In genomic region chr13:30857636-30858035, GRCh38 we compare ENCODE assay signal across 20 cellular contexts. TPM values are rescaled to one million over a fixed set of nuclear protein-coding genes. Genes with fewer than 3 reads are reported as not detected.
DNase-seq lines count a peak whose midpoint lies in the region; ATAC-seq, FAIRE-seq and TF ChIP-seq lines count a peak whose summit lies in the region.
"Had no signal": no experiment of that assay in that cellular context is flagged by ENCODE, and none has a peak within 500 bp of the region (broad histone marks: within the 10 kb centered on the region; RNA-seq: fewer than 3 reads in every experiment).

No MANE protein-coding gene starts in this region.

- TF ChIP-seq POLR2A in HepG2 (IDR thresholded peaks at IDR 0.05; ENCODE audit: insufficient read depth in 1 of 2, low read depth in 2 of 2, low read length in 2 of 2), result no peak
- TF ChIP-seq POLR2A in right lobe of liver (IDR thresholded peaks at IDR 0.05), result no peak
- no peak for TF ChIP-seq POLR2A in testis (IDR thresholded peaks at IDR 0.05)

- no peaks in the 10 kb centered on the region for H3K9me1 ChIP-seq in keratinocyte (ENCODE audit: control insufficient read depth, extremely low read depth, insufficient read depth, low read length)

- H2AK5ac ChIP-seq in neuronal stem cell (ENCODE audit: low read depth, low read length), result no peak overlapping the region

- no peak overlapping the region for H3K23ac ChIP-seq in neuronal stem cell (ENCODE audit: low read depth, low read length, poor library complexity)

- TF ChIP-seq EP300 in HepG2 (IDR thresholded peaks at IDR 0.05; ENCODE audit: low read depth in 2 of 2, low read length in 2 of 2), result no peak
- no peak for TF ChIP-seq EP300 in HepG2 (CRISPR knock-in tag; IDR thresholded peaks at IDR 0.05; ENCODE audit: borderline replicate concordance)

- no peak overlapping the region for H4K8ac ChIP-seq in neuronal stem cell (ENCODE audit: low read depth, low read length)

- H3K9ac ChIP-seq in HepG2 (ENCODE audit: insufficient read depth, low read depth, low read length), result no peak overlapping the region
- no peak overlapping the region for H3K9ac ChIP-seq in keratinocyte (ENCODE audit: control insufficient read depth, extremely low read depth, insufficient read depth, low read length)
- no peak overlapping the region for H3K9ac ChIP-seq in neuronal stem cell (ENCODE audit: low read depth, low read length, poor library complexity)

- H3K79me2 ChIP-seq in HepG2 (ENCODE audit: insufficient read depth, low read length), result no peaks in the 10 kb centered on the region
- H3K79me2 ChIP-seq in keratinocyte (ENCODE audit: control insufficient read depth, insufficient read depth, low read length), result no peaks in the 10 kb centered on the region

- peak overlapping the region; percentile 7 for H3K18ac ChIP-seq in neuronal stem cell (ENCODE audit: low read length)

- intact Hi-C loops in HepG2 (cut with micrococcal nuclease; ENCODE audit: unreplicated experiment), result no loop called here
- intact Hi-C loops in right lobe of liver (cut with DNase I), result no loop called here
- intact Hi-C loops in testis (cut with DNase I; ENCODE audit: low total_unique reads), result no loop called here
- intact Hi-C loops in heart right ventricle (cut with DNase I), result no loop called here

- H2AFZ ChIP-seq in HepG2 (ENCODE audit: low read length), result peak overlapping the region; percentile 28
- H2AFZ ChIP-seq in keratinocyte (ENCODE audit: control insufficient read depth, low read length), result no peak overlapping the region
- no peak overlapping the region for H2AFZ ChIP-seq in neuronal stem cell (ENCODE audit: low read length)

- H2BK120ac ChIP-seq in neuronal stem cell (ENCODE audit: low read depth, low read length), result no peak overlapping the region

- no peak for ATAC-seq in HepG2
- no peak for ATAC-seq in right lobe of liver
- no peak for ATAC-seq in heart right ventricle
- ATAC-seq: A549 had no signal

- DNase-seq in HepG2 (ENCODE audit: low spot score), result no peak
- no peak for DNase-seq in right lobe of liver
- no peak for DNase-seq in keratinocyte (ENCODE audit: low read depth, low spot score)
- DNase-seq in neuronal stem cell (ENCODE audit: low spot score), result no peak
- DNase-seq in testis, result no peak
- no peak for DNase-seq in stimulated activated naive CD4-positive, alpha-beta T cell treated with Interleukin-2 at 50 U/mL for 16 hours (lab: John Stamatoyannopoulos, UW)
- DNase-seq in amniotic stem cell (lab: John Stamatoyannopoulos, UW), result no peak
- no peak for DNase-seq in heart right ventricle
- DNase-seq: AML-193; CD4-positive, alpha-beta T cell; DMS153; DMS79; GDM1; H9 had no signal

- H3K27ac ChIP-seq in HepG2 (ENCODE audit: extremely low read length, insufficient read depth, low read length) (no peak overlapping the region), right lobe of liver (no peak overlapping the region), keratinocyte (ENCODE audit: control insufficient read depth, insufficient read depth, low read length) (no peak overlapping the region), neuronal stem cell (replicated peaks; ENCODE audit: low read length) (no peak overlapping the region), testis (no peak overlapping the region), heart right ventricle (no peak overlapping the region)
- H3K27ac ChIP-seq: 22Rv1, A549, C4-2B had no signal

- H2BK5ac ChIP-seq in neuronal stem cell (ENCODE audit: low read length), result no peak overlapping the region

- no peak overlapping the region for H3K4me3 ChIP-seq in HepG2 (replicated peaks in 1 of 3; ENCODE audit: insufficient read depth in 1 of 3, low read depth in 2 of 3, low read length in 3 of 3)
- no peak overlapping the region for H3K4me3 ChIP-seq in right lobe of liver
- H3K4me3 ChIP-seq in keratinocyte (ENCODE audit: control insufficient read depth in 2 of 3, extremely low read depth in 1 of 3, insufficient read depth in 2 of 3, low read depth in 1 of 3, low read length in 3 of 3), result no peak overlapping the region
- no peak overlapping the region for H3K4me3 ChIP-seq in neuronal stem cell (ENCODE audit: low read length in 2 of 2)
- H3K4me3 ChIP-seq in testis, result no peak overlapping the region
- H3K4me3 ChIP-seq in heart right ventricle, result no peak overlapping the region
- H3K4me3 ChIP-seq: A549 had no signal

- H3K36me3 ChIP-seq in HepG2 (replicated peaks in 1 of 2; ENCODE audit: control insufficient read depth in 1 of 2, insufficient read depth in 2 of 2, low read length in 2 of 2) (no peaks in the 10 kb centered on the region), right lobe of liver (no peaks in the 10 kb centered on the region), keratinocyte (ENCODE audit: control insufficient read depth in 2 of 2, extremely low read depth in 1 of 2, insufficient read depth in 2 of 2, low read length in 2 of 2) (no peaks in the 10 kb centered on the region), neuronal stem cell (replicated peaks in 1 of 2; ENCODE audit: control insufficient read depth in 2 of 2, insufficient read depth in 2 of 2, low read length in 2 of 2) (no peaks in the 10 kb centered on the region), testis (ENCODE audit: low read depth, missing control alignments) (no peaks in the 10 kb centered on the region), heart right ventricle (no peaks in the 10 kb centered on the region)

- H2BK15ac ChIP-seq in neuronal stem cell (ENCODE audit: low read length), result no peak overlapping the region

- dilution Hi-C loops in keratinocyte (cut with MboI; ENCODE audit: extremely low pct_ligation_motif_present, low sequenced_read_pairs), result no loop called here

- BruUV-seq in HepG2 (replicated peaks; lab: Mats Ljungman, UMichigan), result no TSS peak

- H3K4ac ChIP-seq in neuronal stem cell (ENCODE audit: low read length), result no peak overlapping the region

- no peak overlapping the region for H2BK12ac ChIP-seq in neuronal stem cell (ENCODE audit: low read length)

- no peak overlapping the region for H3K4me2 ChIP-seq in HepG2 (ENCODE audit: low read depth, low read length)
- no peak overlapping the region for H3K4me2 ChIP-seq in keratinocyte (ENCODE audit: control insufficient read depth, extremely low read depth, insufficient read depth, low read depth, low read length)
- no peak overlapping the region for H3K4me2 ChIP-seq in neuronal stem cell (ENCODE audit: insufficient read depth, low read length, poor library complexity, severe bottlenecking)
- H3K4me2 ChIP-seq: A549 had no signal

- TF ChIP-seq CTCF in HepG2 (CRISPR knock-in tag; IDR thresholded peaks at IDR 0.05) (no peak), right lobe of liver (IDR thresholded peaks at IDR 0.05) (no peak), keratinocyte (optimal IDR thresholded peaks at IDR 0.05 in 1 of 3, IDR thresholded peaks at IDR 0.05 in 1 of 3, conservative IDR thresholded peaks at IDR 0.05 in 1 of 3; ENCODE audit: extremely low read depth in 1 of 3, insufficient read depth in 2 of 3, low read length in 3 of 3) (no peak), testis (IDR thresholded peaks at IDR 0.05) (no peak), heart right ventricle (IDR thresholded peaks at IDR 0.05) (no peak)

- no peaks in the 10 kb centered on the region for H3K79me1 ChIP-seq in neuronal stem cell (ENCODE audit: low read depth, low read length)

- no peak overlapping the region for H3K14ac ChIP-seq in neuronal stem cell (ENCODE audit: low read length)

- 90% methylated on average over 4 of the region's 6 CpGs for WGBS in HepG2 (ENCODE audit: low lambda C conversion rate)
- WGBS in right lobe of liver (ENCODE audit: insufficient coverage, low coverage, low lambda C conversion rate, missing lambda C conversion rate), result 93% methylated on average over 4 of the region's 6 CpGs
- no CpG with 5 or more reads among the region's 6 CpGs for WGBS in neuronal stem cell (ENCODE audit: extremely low coverage in 2 of 2, insufficient read length in 2 of 2, insufficient replicate concordance in 1 of 2), 2 donors
- 92 to 93% methylated on average over 6 of the region's 6 CpGs for WGBS in testis, 2 donors
- 86 to 93% methylated on average over 6 of the region's 6 CpGs for whole genome bisulfite sequencing in heart right ventricle, 2 donors

- POLR2A ChIA-PET in HepG2 (lab: Yijun Ruan, JAX), result no interaction called here

- H3K9me3 ChIP-seq in HepG2 (ENCODE audit: low read length) (no peaks in the 10 kb centered on the region), right lobe of liver (no peaks in the 10 kb centered on the region), keratinocyte (ENCODE audit: control insufficient read depth, low read depth, low read length) (no peaks in the 10 kb centered on the region), neuronal stem cell (replicated peaks in 1 of 2; ENCODE audit: control insufficient read depth in 2 of 2, insufficient read depth in 1 of 2, low read depth in 1 of 2, low read length in 2 of 2) (peaks cover 2 to 5% of the 10 kb centered on the region in 2 donors), testis (no peaks in the 10 kb centered on the region), heart right ventricle (peaks cover 0 to 11% (median 0%) of the 10 kb centered on the region in 11 donors)
- H3K9me3 ChIP-seq: A549 had no signal

- H3K27me3 ChIP-seq in HepG2 (ENCODE audit: control insufficient read depth in 1 of 2, insufficient read depth in 2 of 2, low read length in 2 of 2), result no peaks in the 10 kb centered on the region; a peak in 2 of 5 replicates
- no peaks in the 10 kb centered on the region for H3K27me3 ChIP-seq in right lobe of liver
- H3K27me3 ChIP-seq in keratinocyte (ENCODE audit: control insufficient read depth, extremely low read depth, insufficient read depth, low read length), result no peaks in the 10 kb centered on the region
- no peaks in the 10 kb centered on the region for H3K27me3 ChIP-seq in neuronal stem cell (ENCODE audit: control insufficient read depth in 3 of 3, insufficient read depth in 3 of 3, low read depth in 1 of 3, low read length in 3 of 3)
- H3K27me3 ChIP-seq in testis, result no peaks in the 10 kb centered on the region
- H3K27me3 ChIP-seq in heart right ventricle, result peaks cover 0 to 3% (median 0%) of the 10 kb centered on the region in 7 donors

- no peaks in the 10 kb centered on the region for H4K20me1 ChIP-seq in HepG2 (ENCODE audit: insufficient read depth, low read length)
- no peaks in the 10 kb centered on the region for H4K20me1 ChIP-seq in keratinocyte (ENCODE audit: control insufficient read depth, extremely low read depth, insufficient read depth, low read length)

- in situ Hi-C loops in HepG2 (cut with HindIII; ENCODE audit: extremely low pct_ligation_motif_present, low pct_unique_long_range_greater_than_20kb), result loop anchor here (5.0 to 10.0 kb wide), 2 partner anchors 180 to 187 kb away; no protein-coding TSS in a partner anchor

- CTCF ChIA-PET in HepG2 (lab: Yijun Ruan, JAX; ENCODE audit: low intra/inter-chr PET ratio, low total read pairs), result no interaction called here

- peaks cover 40% of the 10 kb centered on the region for H3K4me1 ChIP-seq in HepG2 (ENCODE audit: insufficient read depth, low read length)
- H3K4me1 ChIP-seq in right lobe of liver, result no peaks in the 10 kb centered on the region
- H3K4me1 ChIP-seq in keratinocyte (ENCODE audit: control insufficient read depth, extremely low read depth, insufficient read depth, low read length), result peaks cover 18% of the 10 kb centered on the region
- H3K4me1 ChIP-seq in neuronal stem cell (ENCODE audit: control insufficient read depth in 2 of 2, insufficient read depth in 1 of 2, low read depth in 1 of 2, low read length in 2 of 2), result peaks cover 10 to 12% of the 10 kb centered on the region in 2 donors
- H3K4me1 ChIP-seq in testis, result peaks cover under 1% of the 10 kb centered on the region
- H3K4me1 ChIP-seq in heart right ventricle, result peaks cover 0 to 4% (median 0%) of the 10 kb centered on the region in 9 donors
- H3K4me1 ChIP-seq: A549 had no signal

- H4K91ac ChIP-seq in neuronal stem cell (ENCODE audit: low read depth, low read length, poor library complexity), result no peak overlapping the region

- TF ChIP-seq RAD21 in HepG2 (CRISPR knock-in tag; IDR thresholded peaks at IDR 0.05), result no peak

- FAIRE-seq in HepG2 (lab: Jason Lieb, UNC), result no peak
- FAIRE-seq in keratinocyte (lab: Jason Lieb, UNC), result peak; percentile 63
- FAIRE-seq: A549, GM12892, GM18507, H1 had no signal

RNA-seq across cellular contexts. Expression of gene MEDAG, which starts 48.4 kb away (rescaled TPM):
- total RNA-seq in HepG2 (2016; rRNA removed; fragmentation: Illumina TruSeq; extraction: Trizol) (not detected in 2 replicates), right lobe of liver (under 1 TPM in 3 of 6 experiments, not detected in 3; 0.24 to 0.44 (median 0.30) TPM), testis (10 to 100 TPM in 1 of 2 donors, 1 to 10 TPM in 1; 9.6 to 17.7 TPM), heart right ventricle (10 to 100 TPM in 1 of 10 donors, 1 to 10 TPM in 9; 3.2 to 22.1 (median 5.5) TPM)
- not detected in 2 replicates for total RNA-seq in HepG2 (2016; cell fraction: cytosol; rRNA removed; fragmentation: Illumina TruSeq; extraction: Trizol; ENCODE audit: low read depth)
- total RNA-seq in HepG2 (2016; cell fraction: insoluble cytoplasmic fraction; rRNA removed; fragmentation: Illumina TruSeq; extraction: Trizol), result not detected in 2 replicates
- not detected in 2 replicates for total RNA-seq in HepG2 (2016; cell fraction: membrane; rRNA removed; fragmentation: Illumina TruSeq; extraction: Trizol)
- total RNA-seq in HepG2 (2016; cell fraction: nucleus; rRNA removed; fragmentation: Illumina TruSeq; extraction: Trizol), result not detected in 2 replicates
- polyA plus RNA-seq in HepG2 (2011; rRNA removed) (not detected in 2 replicates), keratinocyte (0.02 to 0.03 TPM in 2 of 3 replicates, not detected in the other), testis (ENCODE audit: insufficient read depth, low read depth, low replicate concordance) (23.1 TPM), heart right ventricle (10 to 100 TPM in 1 of 2 donors, 1 to 10 TPM in 1; 6.1 to 10.2 TPM)
- polyA plus RNA-seq in HepG2 (2011; cell fraction: cytosol; rRNA removed), result not detected in 2 replicates
- not detected in 2 replicates for polyA plus RNA-seq in HepG2 (2011; cell fraction: nucleus; rRNA removed)
- not detected in 2 replicates for polyA plus RNA-seq in HepG2 (2012)
- not detected in 2 replicates for polyA plus RNA-seq in HepG2 (2016; cell fraction: cytosol; fragmentation: Illumina TruSeq; extraction: Trizol; ENCODE audit: low read depth)
- not detected in 2 replicates for polyA plus RNA-seq in HepG2 (2016; cell fraction: insoluble cytoplasmic fraction; fragmentation: Illumina TruSeq; extraction: Trizol; ENCODE audit: low read depth)
- polyA plus RNA-seq in HepG2 (2016; cell fraction: membrane; fragmentation: Illumina TruSeq; extraction: Trizol; ENCODE audit: low read depth), result not detected in 2 replicates
- not detected in 2 replicates for polyA plus RNA-seq in HepG2 (2016; cell fraction: nucleus; fragmentation: Illumina TruSeq; extraction: Trizol; ENCODE audit: insufficient read depth, low read depth)
- polyA minus RNA-seq in HepG2 (2011; rRNA and poly(A)+ RNA removed; ENCODE audit: low replicate concordance), result not detected in 2 replicates
- not detected in 2 replicates for polyA minus RNA-seq in HepG2 (2011; cell fraction: cytosol; rRNA and poly(A)+ RNA removed)
- polyA minus RNA-seq in HepG2 (2011; cell fraction: nucleus; rRNA and poly(A)+ RNA removed), result not detected in 2 replicates
- polyA plus RNA-seq in keratinocyte (2011; ENCODE audit: low read depth), result not detected
- polyA plus RNA-seq in keratinocyte (2011; cell fraction: cytosol; rRNA removed), result not detected in 2 replicates
- not detected in 2 replicates for polyA plus RNA-seq in keratinocyte (2011; cell fraction: nucleus; rRNA removed)
- polyA plus RNA-seq in keratinocyte (2012; ENCODE audit: low replicate concordance), result not detected in 2 replicates
- not detected in 3 replicates for polyA minus RNA-seq in keratinocyte
- not detected for polyA minus RNA-seq in keratinocyte (2011; cell fraction: cytosol; rRNA and poly(A)+ RNA removed)
- not detected in 2 replicates for polyA minus RNA-seq in keratinocyte (2011; cell fraction: nucleus; rRNA and poly(A)+ RNA removed)
- 0.31 TPM for polyA plus RNA-seq in neuronal stem cell (2013, experiment 1 of 2)
- 0.18 TPM for polyA plus RNA-seq in neuronal stem cell (2013, experiment 2 of 2)
- total RNA-seq: CD4-positive, alpha-beta T cell had no signal
